Comparison of ENCODE assay signal across 2 cellular contexts in genomic region chr3:138381950-138382715, GRCh38.
TF ChIP-seq lines count a peak whose summit lies in the region.

No MANE protein-coding gene starts in this region.

TF ChIP-seq in IMR-90, 13 proteins besides CTCF, POLR2A, EP300 and RAD21 (continued from another document):
- no peak for TF ChIP-seq RFX5 (IDR thresholded peaks at IDR 0.05; ENCODE audit: low read depth, low read length)
- no peak for TF ChIP-seq SMC3 (IDR thresholded peaks at IDR 0.05; ENCODE audit: low read depth, low read length)
- no peak for TF ChIP-seq NFE2L2 (IDR thresholded peaks at IDR 0.05; ENCODE audit: low read depth, low read length)
- TF ChIP-seq ELK1 (IDR thresholded peaks at IDR 0.05; ENCODE audit: borderline replicate concordance, low read depth, low read length) = no peak
- no peak for TF ChIP-seq MAZ (IDR thresholded peaks at IDR 0.05; ENCODE audit: borderline replicate concordance, low read depth, low read length)
- TF ChIP-seq CEBPB (IDR thresholded peaks at IDR 0.05; ENCODE audit: low read depth, low read length) = peak; percentile 94
- TF ChIP-seq FOS (IDR thresholded peaks at IDR 0.05; ENCODE audit: low read depth, low read length) = no peak
- no peak for TF ChIP-seq MAFK (IDR thresholded peaks at IDR 0.05; ENCODE audit: low read depth, low read length)
- peak; percentile 67; the same call in 1 of the 2 replicates for TF ChIP-seq MXI1 (IDR thresholded peaks at IDR 0.05; ENCODE audit: borderline replicate concordance, low read depth, low read length)

TF ChIP-seq in liver, 16 proteins besides CTCF, POLR2A, EP300 and RAD21 (continued from another document):
- no peak for TF ChIP-seq FOXA2 (IDR thresholded peaks at IDR 0.05)
- TF ChIP-seq HNF4G (IDR thresholded peaks at IDR 0.05) = no peak
- TF ChIP-seq NR2F2 (IDR thresholded peaks at IDR 0.05) = peak; percentile 92
- TF ChIP-seq JUND (IDR thresholded peaks at IDR 0.05) = no peak
- TF ChIP-seq GABPA (IDR thresholded peaks at IDR 0.05 in 1 of 2, conservative IDR thresholded peaks at IDR 0.05 in 1 of 2) = no peak
- no peak for TF ChIP-seq FOXA1 (IDR thresholded peaks at IDR 0.05)
- peak; percentile 64 for TF ChIP-seq SP1 (IDR thresholded peaks at IDR 0.05)
- TF ChIP-seq RXRA (IDR thresholded peaks at IDR 0.05) = peak; percentile 65 to 76
- peak; percentile 94 for TF ChIP-seq YY1 (IDR thresholded peaks at IDR 0.05)
- no peak for TF ChIP-seq REST (IDR thresholded peaks at IDR 0.05)
- no peak for TF ChIP-seq TAF1 (conservative IDR thresholded peaks at IDR 0.05)
- TF ChIP-seq ATF3 (IDR thresholded peaks at IDR 0.05) = no peak
- TF ChIP-seq HNF4A (conservative IDR thresholded peaks at IDR 0.05) = peak; percentile 61 to 64
TF ChIP-seq in liver: peak in this region for 6.
